ENCODE assay signal across 11 cellular contexts in genomic region chr10:3668961-3669330, GRCh38.
DNase-seq lines count a peak whose midpoint lies in the region; ATAC-seq, FAIRE-seq and TF ChIP-seq lines count a peak whose summit lies in the region.
"Had no signal": no experiment of that assay in that cellular context is flagged by ENCODE, and none has a peak within 500 bp of the region (broad histone marks: within the 10 kb centered on the region; RNA-seq: fewer than 3 reads in every experiment).

No MANE protein-coding gene starts in this region.

- H3K36me3 ChIP-seq in RWPE2 (ENCODE audit: low read depth) (no peaks in the 10 kb centered on the region), H1 (ENCODE audit: control insufficient read depth in 2 of 4, insufficient read depth in 4 of 4, low read length in 3 of 4) (no peaks in the 10 kb centered on the region), smooth muscle cell (ENCODE audit: low read depth) (no peaks in the 10 kb centered on the region)

- H3K9me3 ChIP-seq in RWPE2 (ENCODE audit: severe bottlenecking) = no peaks in the 10 kb centered on the region
- H3K9me3 ChIP-seq in H1 (ENCODE audit: insufficient read depth in 2 of 2, low read depth in 1 of 2, low read length in 1 of 2) = no peaks in the 10 kb centered on the region
- H3K9me3 ChIP-seq in smooth muscle cell (replicated peaks; ENCODE audit: low read depth) = no peaks in the 10 kb centered on the region

- H4K91ac ChIP-seq in H1 (replicated peaks; ENCODE audit: insufficient read length, low read length) = no peak overlapping the region

- TF ChIP-seq EP300 in H1 (IDR thresholded peaks at IDR 0.05; ENCODE audit: borderline replicate concordance in 1 of 2, low read depth in 2 of 2, low read length in 2 of 2) = no peak

- H3F3A ChIP-seq in smooth muscle cell (ENCODE audit: low read depth) = no peaks in the 10 kb centered on the region

- 91% methylated on average over 4 of the region's 4 CpGs; no CpG with 5 or more reads in 1 of the 2 experiments for WGBS in H1 (ENCODE audit: extremely low coverage in 1 of 2, insufficient coverage in 1 of 2, insufficient read length in 1 of 2, insufficient replicate concordance in 2 of 2, low coverage in 1 of 2, low lambda C conversion rate in 2 of 2, missing lambda C conversion rate in 1 of 2), 2 experiments
- 88% methylated on average over 4 of the region's 4 CpGs for WGBS in smooth muscle cell (ENCODE audit: low lambda C conversion rate)

- no peak overlapping the region for H2BK20ac ChIP-seq in H1 (ENCODE audit: low read length)

- H2BK5ac ChIP-seq in H1 (ENCODE audit: low read depth, low read length) = no peak overlapping the region

- H3K79me2 ChIP-seq in H1 (ENCODE audit: control insufficient read depth in 1 of 2, insufficient read depth in 2 of 2, low read length in 2 of 2) (no peaks in the 10 kb centered on the region), smooth muscle cell (ENCODE audit: low read depth) (no peaks in the 10 kb centered on the region)

- peaks cover 12% of the 10 kb centered on the region for H3K4me1 ChIP-seq in RWPE2 (ENCODE audit: insufficient read depth, poor library complexity, severe bottlenecking)
- H3K4me1 ChIP-seq in H1 (replicated peaks in 1 of 4; ENCODE audit: control insufficient read depth in 3 of 4, insufficient read depth in 4 of 4, low read length in 3 of 4) = peaks cover 0 to 3% (median 0%) of the 10 kb centered on the region in 4 experiments; a peak in 3 of 7 replicates
- H3K4me1 ChIP-seq in smooth muscle cell (ENCODE audit: low read depth) = no peaks in the 10 kb centered on the region

- no peak overlapping the region for H2AFZ ChIP-seq in H1 (ENCODE audit: low read length)
- H2AFZ ChIP-seq in smooth muscle cell (ENCODE audit: low read depth) = peak overlapping the region; percentile 31

- H3K9ac ChIP-seq in H1 (replicated peaks in 1 of 4; ENCODE audit: extremely low read depth in 1 of 4, low read depth in 3 of 4, low read length in 3 of 4) = no peak overlapping the region
- H3K9ac ChIP-seq in smooth muscle cell (ENCODE audit: low read depth) = no peak overlapping the region

- intact Hi-C loops in posterior cingulate gyrus (cut with DNase I) = no loop called here

- no peak overlapping the region for H2BK12ac ChIP-seq in H1 (ENCODE audit: low read depth, low read length)

- H4K20me1 ChIP-seq in H1 (replicated peaks in 1 of 2; ENCODE audit: control insufficient read depth in 1 of 2, insufficient read depth in 2 of 2, low read length in 2 of 2) (no peaks in the 10 kb centered on the region), smooth muscle cell (ENCODE audit: low read depth) (no peaks in the 10 kb centered on the region)

- TF ChIP-seq POLR2A in H1 (IDR thresholded peaks at IDR 0.05; ENCODE audit: control extremely low read depth in 1 of 2, low read depth in 2 of 2, low read length in 2 of 2) (no peak), erythroblast (IDR thresholded peaks at IDR 0.05; ENCODE audit: low read length) (no peak)

- peak; percentile 2 for DNase-seq in SKM-1 treated with dmso at 0.1 percent for 144 hours (lab: John Stamatoyannopoulos, UW; ENCODE audit: unreplicated experiment)
- DNase-seq in SKM-1 (lab: John Stamatoyannopoulos, UW; ENCODE audit: unreplicated experiment) = no peak
- no peak for DNase-seq in RWPE2 (ENCODE audit: low spot score)
- no peak for DNase-seq in H1 (ENCODE audit: low read depth in 1 of 2, low spot score in 2 of 2)
- no peak for DNase-seq in smooth muscle cell (lab: John Stamatoyannopoulos, UW; ENCODE audit: unreplicated experiment)
- no peak for DNase-seq in NCI-H510A treated with DMSO at 0.1 percent for 48 hours (lab: John Stamatoyannopoulos, UW)
- no peak for DNase-seq in erythroblast (lab: John Stamatoyannopoulos, UW)
- DNase-seq in posterior cingulate gyrus = no peak
- DNase-seq: NCI-H1092 treated with DMSO at 0.1 percent for 48 hours, NCI-H526 treated with DMSO at 0.1 percent for 48 hours had no signal

- H2AK5ac ChIP-seq in H1 (ENCODE audit: low read depth, low read length) = no peak overlapping the region

- no peak overlapping the region for H3K4ac ChIP-seq in H1 (replicated peaks; ENCODE audit: insufficient read length, low read depth, low read length)

- FAIRE-seq in H1 (lab: Jason Lieb, UNC) = no peak

- POLR2A ChIA-PET in H1 (lab: Charles Lee; ENCODE audit: partially characterized antibody) = interaction anchor here (1.5 kb wide), 1 partner anchor 116 kb away, joined by 6 read pairs; the partner anchor contains the start of gene KLF6

- H2BK120ac ChIP-seq in H1 (replicated peaks; ENCODE audit: low read depth, low read length) = no peak overlapping the region

- no peak overlapping the region for H2BK15ac ChIP-seq in H1 (ENCODE audit: low read length)

- H3K27me3 ChIP-seq in RWPE2 (ENCODE audit: insufficient read depth, poor library complexity, severe bottlenecking) (no peaks in the 10 kb centered on the region), H1 (replicated peaks in 1 of 4; ENCODE audit: control insufficient read depth in 3 of 4, extremely low read depth in 1 of 4, insufficient read depth in 3 of 4, low read length in 3 of 4) (peaks cover 0 to 5% (median 0%) of the 10 kb centered on the region in 4 experiments; a peak in 2 of 7 replicates), smooth muscle cell (ENCODE audit: low read depth) (no peaks in the 10 kb centered on the region)

- H3K4me3 ChIP-seq in RWPE2 (ENCODE audit: severe bottlenecking) (no peak overlapping the region), H1 (ENCODE audit: extremely low read depth in 1 of 4, insufficient read depth in 2 of 4, low read depth in 3 of 4, low read length in 4 of 4) (0 out of 8 replicates have a peak overlapping the region, but pooled peaks of 1 of the 4 experiments have one; percentile 48), smooth muscle cell (no peak overlapping the region)

- H3K56ac ChIP-seq in H1 (replicated peaks; ENCODE audit: insufficient read length, low read depth, low read length) = no peak overlapping the region

- no peak for TF ChIP-seq CTCF in RWPE2 (IDR thresholded peaks at IDR 0.05; ENCODE audit: poor library complexity, severe bottlenecking)
- TF ChIP-seq CTCF in H1 (IDR thresholded peaks at IDR 0.05; ENCODE audit: control extremely low read depth in 1 of 3, insufficient read depth in 1 of 3, low read depth in 1 of 3, low read length in 3 of 3) = no peak
- TF ChIP-seq CTCF in smooth muscle cell (IDR thresholded peaks at IDR 0.05; ENCODE audit: borderline replicate concordance, insufficient read depth, poor library complexity, severe bottlenecking) = no peak

- H4K8ac ChIP-seq in H1 (ENCODE audit: extremely low read depth, insufficient read depth, low read length) = no peak overlapping the region

- H3K79me1 ChIP-seq in H1 (ENCODE audit: low read depth, low read length) = no peaks in the 10 kb centered on the region

- no peak overlapping the region for H3K23ac ChIP-seq in H1 (ENCODE audit: insufficient read length)

- no peak overlapping the region for H3K14ac ChIP-seq in H1 (ENCODE audit: insufficient read length)

- H3K4me2 ChIP-seq in H1 (ENCODE audit: insufficient read depth in 1 of 2, low read depth in 2 of 2, low read length in 2 of 2) (peak overlapping the region; percentile 16 to 57; a peak in 2 of 4 replicates), smooth muscle cell (peak overlapping the region; percentile 61)

- CTCF ChIA-PET in H1 (lab: Charles Lee; ENCODE audit: partially characterized antibody) = interaction anchor here (1.5 kb wide), 1 partner anchor 9 kb away, joined by 3 read pairs; no protein-coding TSS in a partner anchor

- no peak overlapping the region for H4K5ac ChIP-seq in H1 (ENCODE audit: insufficient read length, low read depth, low read length)

- no peak for TF ChIP-seq RAD21 in H1 (IDR thresholded peaks at IDR 0.05 in 1 of 2, conservative IDR thresholded peaks at IDR 0.05 in 1 of 2; ENCODE audit: low read depth in 2 of 2, low read length in 2 of 2)

- no peak overlapping the region for H3K18ac ChIP-seq in H1 (ENCODE audit: extremely low read depth, low read length)

- no peaks in the 10 kb centered on the region for H3K23me2 ChIP-seq in H1 (ENCODE audit: low read depth, low read length)

- ATAC-seq in RWPE2 (ENCODE audit: low read depth) = no peak

- H3K27ac ChIP-seq in RWPE2 (ENCODE audit: poor library complexity, severe bottlenecking) (peak overlapping the region; percentile 76), H1 (ENCODE audit: low read depth, low read length) (no peak overlapping the region), smooth muscle cell (ENCODE audit: low read depth) (peak overlapping the region; percentile 64)
- H3K27ac ChIP-seq: SK-N-MC had no signal

TF ChIP-seq in H1, 55 proteins besides CTCF, POLR2A, EP300 and RAD21 (continues in another document):
- TF ChIP-seq, protein P1, sequence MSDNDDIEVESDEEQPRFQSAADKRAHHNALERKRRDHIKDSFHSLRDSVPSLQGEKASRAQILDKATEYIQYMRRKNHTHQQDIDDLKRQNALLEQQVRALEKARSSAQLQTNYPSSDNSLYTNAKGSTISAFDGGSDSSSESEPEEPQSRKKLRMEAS (IDR thresholded peaks at IDR 0.05) = no peak
- no peak for TF ChIP-seq ZNF274 (IDR thresholded peaks at IDR 0.05; ENCODE audit: borderline replicate concordance, extremely low read depth, low read length)
- no peak for TF ChIP-seq CBX5 (IDR thresholded peaks at IDR 0.05; ENCODE audit: low read depth, low read length)
- no peak for TF ChIP-seq GTF2F1 (IDR thresholded peaks at IDR 0.05; ENCODE audit: borderline replicate concordance, low read depth, low read length)
